In genomic region chrX:117095393-117095792, GRCh38 we compare ENCODE assay signal across 24 cellular contexts.
"Had no signal": no experiment of that assay in that cellular context is flagged by ENCODE, and none has a peak within 500 bp of the region (broad histone marks: within the 10 kb centered on the region; RNA-seq: fewer than 3 reads in every experiment).

No MANE protein-coding gene starts in this region.

- H3K27ac ChIP-seq: SJSA1 had no signal

- H3K9ac ChIP-seq: SK-N-SH had no signal

- H3K36me3 Mint-ChIP-seq: IgD-negative memory B cell had no signal

- H3K4me1 ChIP-seq: SJSA1 had no signal

- FAIRE-seq: RCC 7860 had no signal

- H3K4me2 ChIP-seq: SK-N-SH had no signal

- H3K27ac Mint-ChIP-seq: IgD-negative memory B cell had no signal

- H3K4me1 Mint-ChIP-seq: IgD-negative memory B cell had no signal

- H3K36me3 ChIP-seq: MG63, SJSA1 had no signal

- H3K4me3 ChIP-seq: MG63, SJSA1 had no signal

- H3K9me3 ChIP-seq: MG63 had no signal

- DNase-seq: KBM-7, MG63, NCI-H1092, NCI-H1105 treated with DMSO at 0.1 percent for 48 hours, NCI-H1417 treated with DMSO at 0.1 percent for 48 hours, NCI-H187, NCI-H2029, NCI-H2081 treated with DMSO at 0.1 percent for 48 hours, NCI-H2171, NCI-H226, NCI-H446, NCI-H510A, NCI-H524 treated with DMSO at 0.1 percent for 48 hours, NCI-H69, NCI-H774, Right ventricle myocardium superior, RPMI8226, SIG-M5, SK-N-SH, SW 1271, T-helper 1 cell had no signal

- H3K4me3 Mint-ChIP-seq: IgD-negative memory B cell had no signal

- H3K9me2 ChIP-seq: SK-N-SH had no signal

- H3K27me3 ChIP-seq: MG63, SJSA1 had no signal

- H3K27me3 Mint-ChIP-seq: IgD-negative memory B cell had no signal

- H3K9me3 Mint-ChIP-seq: IgD-negative memory B cell had no signal
